ENCODE assay signal across 7 cellular contexts in genomic region chr4:84503495-84504437, GRCh38. TPM values are rescaled to one million over a fixed set of nuclear protein-coding genes. Genes with fewer than 3 reads are reported as not detected.
DNase-seq lines count a peak whose midpoint lies in the region; ATAC-seq, FAIRE-seq and TF ChIP-seq lines count a peak whose summit lies in the region.

No MANE protein-coding gene starts in this region.

- H3K27me3 ChIP-seq in brain microvascular endothelial cell (replicated peaks) (peaks cover 41% of the 10 kb centered on the region), kidney epithelial cell (ENCODE audit: control insufficient read depth, insufficient read depth, low read length) (peaks cover 54% of the 10 kb centered on the region)

- DNase-seq in HPDE6-E6E7 (ENCODE audit: extremely low spot score) (peak; percentile 74), NCI-H82 treated with DMSO at 0.1 percent for 48 hours (lab: John Stamatoyannopoulos, UW; ENCODE audit: unreplicated experiment) (peak; percentile 45), brain microvascular endothelial cell (peak; percentile 68), kidney epithelial cell (ENCODE audit: low read depth) (peak; percentile 31), urothelium cell line (ENCODE audit: low spot score) (peak; percentile 76)

- peak; percentile 87 for ATAC-seq in GM21390 (IDR thresholded peaks at IDR 0.05; ENCODE audit: unreplicated experiment)

- H3K27ac ChIP-seq in brain microvascular endothelial cell = no peak overlapping the region

- no peak overlapping the region for H3K4me3 ChIP-seq in brain microvascular endothelial cell (ENCODE audit: low read depth, low read length)
- no peak overlapping the region for H3K4me3 ChIP-seq in kidney epithelial cell (ENCODE audit: low read depth, low read length)

- H3K36me3 ChIP-seq in brain microvascular endothelial cell (replicated peaks) (no peaks in the 10 kb centered on the region), kidney epithelial cell (ENCODE audit: control insufficient read depth, insufficient read depth, low read length) (no peaks in the 10 kb centered on the region)

- in situ Hi-C loops in brain microvascular endothelial cell (cut with HindIII; ENCODE audit: low pct_ligation_motif_present, low sequenced_read_pairs) = no loop called here

- TF ChIP-seq CTCF in brain microvascular endothelial cell (IDR thresholded peaks at IDR 0.05; ENCODE audit: low read depth, low read length, missing control alignments) (peak; percentile 82), kidney epithelial cell (IDR thresholded peaks at IDR 0.05; ENCODE audit: insufficient read depth, low read length, poor library complexity, severe bottlenecking) (peak; percentile 73)

- FAIRE-seq in G401.6 (lab: Jason Lieb, UNC) (peak; percentile 93), urothelium cell line (lab: Jason Lieb, UNC) (no peak)

RNA-seq across cellular contexts. Expression of gene NKX6-1, which starts 4.7 kb away (rescaled TPM):
- 0.89 TPM in 1 of 2 replicates, not detected in the other for total RNA-seq in kidney epithelial cell
